ENCODE assay signal across 10 cellular contexts in the genomic region with DNA sequence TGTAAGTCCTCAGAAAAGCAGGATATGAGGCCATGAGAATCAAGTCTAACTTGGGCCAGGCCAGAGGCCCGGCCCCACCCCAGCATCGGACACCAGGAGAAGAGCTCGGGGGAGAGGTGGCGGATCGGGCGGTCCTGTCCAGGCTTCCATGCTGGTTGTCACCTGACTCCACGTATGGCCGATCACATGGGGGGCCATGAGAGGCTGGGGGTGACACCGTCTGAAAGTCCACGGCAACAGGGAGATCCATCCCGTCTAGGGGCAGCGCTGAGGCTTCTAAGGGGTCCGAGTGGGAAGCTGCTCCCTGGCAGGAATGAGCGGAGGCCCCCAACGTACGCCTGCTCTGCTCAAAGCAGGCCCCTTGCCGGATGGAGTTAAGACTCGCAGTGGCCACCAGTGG.
"Had no signal": no experiment of that assay in that cellular context is flagged by ENCODE, and none has a peak within 500 bp of the region (broad histone marks: within the 10 kb centered on the region; RNA-seq: fewer than 3 reads in every experiment).

No MANE protein-coding gene starts in this region.

- H3K9ac ChIP-seq: GM23248 had no signal

- H3K36me3 ChIP-seq: HAP-1 had no signal

- H3K36me3 Mint-ChIP-seq: IgD-negative memory B cell had no signal

- H3K4me3 ChIP-seq: GM23248, HAP-1 had no signal

- H3K4me3 Mint-ChIP-seq: HFFc6, IgD-negative memory B cell had no signal

- DNase-seq: GM23248, GOT3, H7, HFFc6, KBM-7 had no signal

- H3K4me1 ChIP-seq: HAP-1 had no signal

- H3K9me3 Mint-ChIP-seq: HFFc6 had no signal

- H3K9me3 ChIP-seq: HAP-1 had no signal

- H3K27ac ChIP-seq: GM23248, HL-60 had no signal

- H3K27ac Mint-ChIP-seq: HFFc6, IgD-negative memory B cell had no signal

- ATAC-seq: HCT116, HepG2 had no signal
